ENCODE assay signal across 1 cellular context in the genomic region with DNA sequence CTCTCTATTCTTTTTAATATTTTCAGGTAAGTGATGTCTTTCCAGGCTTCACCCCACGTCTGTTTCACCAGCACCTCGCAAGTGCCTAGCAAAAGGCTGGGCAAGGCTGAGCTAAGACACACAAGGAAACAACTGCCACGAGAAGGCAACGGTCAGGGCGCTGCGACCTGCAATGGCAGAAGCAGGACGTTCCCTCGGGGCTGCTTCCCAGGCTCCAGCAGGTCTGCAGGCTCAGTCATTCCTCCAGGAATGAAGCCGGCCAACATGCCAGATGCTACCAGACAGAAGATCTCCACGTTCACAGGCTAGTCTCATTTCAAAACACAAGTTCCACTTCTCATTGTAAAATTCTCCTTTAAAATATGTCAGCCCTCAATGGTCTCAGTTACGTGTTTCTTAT.
TF ChIP-seq lines count a peak whose summit lies in the region.

No MANE protein-coding gene starts in this region.

TF ChIP-seq in K562, 482 proteins besides CTCF, POLR2A, EP300 and RAD21:
- no peak for TF ChIP-seq NCOA6 (IDR thresholded peaks at IDR 0.05)
- no peak for TF ChIP-seq MTA3 (IDR thresholded peaks at IDR 0.05; ENCODE audit: borderline replicate concordance)
- TF ChIP-seq DPF2 (IDR thresholded peaks at IDR 0.05) = no peak
- no peak for TF ChIP-seq ZNF766 (CRISPR knock-in tag; conservative IDR thresholded peaks at IDR 0.05)
- TF ChIP-seq ZFP30 (CRISPR knock-in tag; IDR thresholded peaks at IDR 0.05; ENCODE audit: borderline replicate concordance) = no peak
- no peak for TF ChIP-seq CEBPG (CRISPR knock-in tag; IDR thresholded peaks at IDR 0.05)
- TF ChIP-seq CEBPG (tag; conservative IDR thresholded peaks at IDR 0.05 in 1 of 2, IDR thresholded peaks at IDR 0.05 in 1 of 2) = no peak
- TF ChIP-seq ZNF354B (CRISPR knock-in tag; IDR thresholded peaks at IDR 0.05) = no peak
- TF ChIP-seq ZNF75A (CRISPR knock-in tag; IDR thresholded peaks at IDR 0.05) = no peak
- TF ChIP-seq ZNF589 (CRISPR knock-in tag; IDR thresholded peaks at IDR 0.05; ENCODE audit: low read depth) = no peak
- TF ChIP-seq KAT2B (IDR thresholded peaks at IDR 0.05; ENCODE audit: low read depth, low read length) = no peak
- TF ChIP-seq SUPT5H (IDR thresholded peaks at IDR 0.05) = no peak
- no peak for TF ChIP-seq SNRNP70 (optimal IDR thresholded peaks at IDR 0.05; ENCODE audit: low read depth, low read length)
- TF ChIP-seq TFE3 (CRISPR knock-in tag; IDR thresholded peaks at IDR 0.05) = no peak
- TF ChIP-seq, protein P1, sequence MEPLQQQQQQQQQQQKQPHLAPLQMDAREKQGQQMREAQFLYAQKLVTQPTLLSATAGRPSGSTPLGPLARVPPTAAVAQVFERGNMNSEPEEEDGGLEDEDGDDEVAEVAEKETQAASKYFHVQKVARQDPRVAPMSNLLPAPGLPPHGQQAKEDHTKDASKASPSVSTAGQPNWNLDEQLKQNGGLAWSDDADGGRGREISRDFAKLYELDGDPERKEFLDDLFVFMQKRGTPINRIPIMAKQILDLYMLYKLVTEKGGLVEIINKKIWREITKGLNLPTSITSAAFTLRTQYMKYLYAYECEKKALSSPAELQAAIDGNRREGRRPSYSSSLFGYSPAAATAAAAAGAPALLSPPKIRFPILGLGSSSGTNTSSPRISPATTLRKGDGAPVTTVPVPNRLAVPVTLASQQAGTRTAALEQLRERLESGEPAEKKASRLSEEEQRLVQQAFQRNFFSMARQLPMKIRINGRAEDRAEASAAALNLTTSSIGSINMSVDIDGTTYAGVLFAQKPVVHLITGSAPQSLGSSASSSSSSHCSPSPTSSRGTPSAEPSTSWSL (CRISPR knock-in tag; IDR thresholded peaks at IDR 0.05; ENCODE audit: borderline replicate concordance) = no peak
- no peak for TF ChIP-seq NR2F6 (CRISPR knock-in tag; IDR thresholded peaks at IDR 0.05)
